ENCODE assay signal across 8 cellular contexts in genomic region chr15:34987982-34988873, GRCh38. TPM values are rescaled to one million over a fixed set of nuclear protein-coding genes. Genes with fewer than 3 reads are reported as not detected.
A peak's percentile ranks its signal among the peaks of the same experiment; 100 is the strongest.
DNase-seq lines count a peak whose midpoint lies in the region; ATAC-seq, FAIRE-seq and TF ChIP-seq lines count a peak whose summit lies in the region.

Gene ZNF770, minus strand, starts transcription at chr15:34988287. Its CDS starts 4,853 bp downstream, at chr15:34983434.

- 0% methylated on average over 47 of the region's 63 CpGs for WGBS in A549 (ENCODE audit: missing lambda C conversion rate)

- peaks cover 28% of the 10 kb centered on the region for H3K4me1 ChIP-seq in A549

- no peaks in the 10 kb centered on the region for H3K9me3 Mint-ChIP-seq in activated B cell treated with CpG ODN at 0.5 μM for 24 hours

- peak within 1 kb of the TSS; percentile 96 for H3K4me3 ChIP-seq in A549
- peak within 1 kb of the TSS; percentile 82 to 89 for H3K4me3 ChIP-seq in cardiac fibroblast (replicated peaks in 1 of 2; ENCODE audit: low read depth in 2 of 2, low read length in 2 of 2)

- no peak for FAIRE-seq in A549 (lab: Jason Lieb, UNC)

- peak within 1 kb of the TSS; percentile 88 for H3K4me2 ChIP-seq in A549

- CTCF ChIA-PET in A549 (lab: Yijun Ruan, JAX): interaction anchor here (0.6 to 2.6 kb wide), 3 partner anchors 13 to 18 kb away, joined by 3 to 15 read pairs (median 9); partner anchors contain the start of gene AQR
- CTCF ChIA-PET in activated B cell treated with CpG ODN at 0.5 μM for 24 hours (lab: Charles Lee): interaction anchor here (1.3 to 4.8 kb wide), 2 partner anchors 12 to 19 kb away, joined by 5 to 31 read pairs; partner anchors contain the start of gene AQR

- no peak for TF ChIP-seq RAD21 in A549 (conservative IDR thresholded peaks at IDR 0.05 in 1 of 2, IDR thresholded peaks at IDR 0.05 in 1 of 2)

- POLR2A ChIA-PET in A549 (lab: Yijun Ruan, JAX): interaction anchor here (0.6 to 3.0 kb wide), 18 partner anchors 11 to 1021 kb away, joined by 3 to 104 read pairs (median 4); partner anchors contain the start of genes AQR and SLC12A6
- POLR2A ChIA-PET in activated B cell treated with CpG ODN at 0.5 μM for 24 hours (lab: Charles Lee): interaction anchor here (0.7 to 6.2 kb wide), 15 partner anchors 11 to 886 kb away, joined by 3 to 176 read pairs (median 3); partner anchors contain the start of genes AQR, DPH6, EMC7 and GOLGA8B

- H3K4me3 Mint-ChIP-seq in activated B cell treated with CpG ODN at 0.5 μM for 24 hours: peak within 1 kb of the TSS; percentile 98

- no peaks in the 10 kb centered on the region for H3K9me3 ChIP-seq in A549

- peaks cover 28% of the 10 kb centered on the region for H3K36me3 Mint-ChIP-seq in activated B cell treated with CpG ODN at 0.5 μM for 24 hours (ENCODE audit: low read depth)

- peak; percentile 98 for TF ChIP-seq POLR2A in A549 (IDR thresholded peaks at IDR 0.05; ENCODE audit: low read length)

- ATAC-seq in A549 (peak; percentile 89 to 94), GM18867 (IDR thresholded peaks at IDR 0.05; ENCODE audit: unreplicated experiment) (peak; percentile 75), HG03097 (IDR thresholded peaks at IDR 0.05; ENCODE audit: low FRiP score, unreplicated experiment) (peak; percentile 89), activated B cell treated with CpG ODN at 0.5 μM for 24 hours (ENCODE audit: low read depth) (peak; percentile 85)

- TF ChIP-seq EP300 in A549 (IDR thresholded peaks at IDR 0.05): no peak

- H3K27ac Mint-ChIP-seq in activated B cell treated with CpG ODN at 0.5 μM for 24 hours: peak within 1 kb of the TSS; percentile 98

- no peaks in the 10 kb centered on the region for H3K27me3 Mint-ChIP-seq in activated B cell treated with CpG ODN at 0.5 μM for 24 hours

- H3K27ac ChIP-seq in A549: peak within 1 kb of the TSS; percentile 95 to 98

- intact Hi-C loops in activated B cell treated with CpG ODN at 0.5 μM for 24 hours (cut with micrococcal nuclease): loop anchor here (1.0 to 10.0 kb wide), 9 partner anchors 19 to 1591 kb away; partner anchors contain the start of genes AQR, AVEN, CDIN1 and GOLGA8B

- peak; percentile 87 to 89 for DNase-seq in A549 (ENCODE audit: low read depth in 1 of 2, low spot score in 1 of 2)
- peak; percentile 56 for DNase-seq in NCI-H2196 (lab: John Stamatoyannopoulos, UW; ENCODE audit: unreplicated experiment)
- DNase-seq in activated B cell treated with CpG ODN at 0.5 μM for 24 hours: peak; percentile 92
- DNase-seq in cardiac fibroblast (ENCODE audit: low read depth in 2 of 2): peak; percentile 79 to 81
- peak; percentile 76 for DNase-seq in iris pigment epithelial cell (ENCODE audit: low read depth)
- peak; percentile 67 to 77 for DNase-seq in stimulated activated CD4-positive, alpha-beta T cell treated with anti-CD3 and anti-CD28 coated beads, Interleukin-12 subunit alpha, Interleukin-12 subunit beta, amount 100 ng/mL, for 24 hours (ENCODE audit: low read depth in 2 of 2)

- H3K4me1 Mint-ChIP-seq in activated B cell treated with CpG ODN at 0.5 μM for 24 hours: peaks cover 37% of the 10 kb centered on the region

- TF ChIP-seq CTCF in A549 (IDR thresholded peaks at IDR 0.05) (no peak), activated B cell treated with CpG ODN at 0.5 μM for 24 hours (IDR thresholded peaks at IDR 0.05) (no peak), cardiac fibroblast (IDR thresholded peaks at IDR 0.05; ENCODE audit: low read depth, low read length) (no peak)

TF ChIP-seq in A549, 52 proteins besides CTCF, POLR2A, EP300 and RAD21 (continues in another document):
- TF ChIP-seq ZFP36 (IDR thresholded peaks at IDR 0.05; ENCODE audit: borderline replicate concordance, partially characterized antibody) (no peak), ZNF302 (CRISPR knock-in tag; IDR thresholded peaks at IDR 0.05) (no peak), FOXS1 (CRISPR knock-in tag; IDR thresholded peaks at IDR 0.05) (0 out of 2 replicates have a peak, but pooled peaks have one; percentile 8), TP53 (CRISPR knock-in tag; IDR thresholded peaks at IDR 0.05) (no peak; the same call in 1 of the 2 replicates), EHMT2 (IDR thresholded peaks at IDR 0.05; ENCODE audit: low read depth) (no peak), HES2 (IDR thresholded peaks at IDR 0.05) (no peak), TFCP2L1 (CRISPR knock-in tag; IDR thresholded peaks at IDR 0.05) (no peak), PHF8 (IDR thresholded peaks at IDR 0.05; ENCODE audit: borderline replicate concordance, low read depth) (peak; percentile 85; the same call in 1 of the 2 replicates), BCL3 (IDR thresholded peaks at IDR 0.05) (peak; percentile 90), JUN (IDR thresholded peaks at IDR 0.05) (peak; percentile 83 to 98; a peak in 4 of 5 replicates), EHF (CRISPR knock-in tag; IDR thresholded peaks at IDR 0.05) (no peak), FOSB (CRISPR knock-in tag; IDR thresholded peaks at IDR 0.05) (no peak), CBX8 (IDR thresholded peaks at IDR 0.05) (no peak), NPAS2 (CRISPR knock-in tag; IDR thresholded peaks at IDR 0.05; ENCODE audit: borderline replicate concordance) (no peak), RCOR1 (IDR thresholded peaks at IDR 0.05; ENCODE audit: low read depth, low read length) (no peak), PBX3 (IDR thresholded peaks at IDR 0.05) (0 out of 2 replicates have a peak, but pooled peaks have one; percentile 65), MAFK (IDR thresholded peaks at IDR 0.05; ENCODE audit: partially characterized antibody) (peak; percentile 86), CEBPB (IDR thresholded peaks at IDR 0.05) (0 out of 4 replicates have a peak, but pooled peaks of 1 of the 2 experiments have one; percentile 12), MAZ (IDR thresholded peaks at IDR 0.05; ENCODE audit: borderline replicate concordance, low read depth, low read length) (peak; percentile 69; the same call in 1 of the 2 replicates), USF2 (IDR thresholded peaks at IDR 0.05) (no peak), CBX2 (IDR thresholded peaks at IDR 0.05; ENCODE audit: borderline replicate concordance, low read depth) (no peak), RFX5 (IDR thresholded peaks at IDR 0.05) (peak; percentile 45), SREBF2 (IDR thresholded peaks at IDR 0.05) (no peak), CHD2 (IDR thresholded peaks at IDR 0.05; ENCODE audit: low read length, partially characterized antibody) (no peak), FOSL2 (IDR thresholded peaks at IDR 0.05) (no peak), FOSL2 (CRISPR knock-in tag; IDR thresholded peaks at IDR 0.05) (peak; percentile 30; the same call in 1 of the 2 replicates), ZSCAN20 (CRISPR knock-in tag; IDR thresholded peaks at IDR 0.05) (no peak), RARB (CRISPR knock-in tag; IDR thresholded peaks at IDR 0.05) (no peak), HOXB13 (CRISPR knock-in tag; IDR thresholded peaks at IDR 0.05; ENCODE audit: low read depth) (no peak), KDM1A (IDR thresholded peaks at IDR 0.05; ENCODE audit: low read depth) (no peak), ZC3H11A (IDR thresholded peaks at IDR 0.05) (no peak), GATA3 (IDR thresholded peaks at IDR 0.05; ENCODE audit: borderline replicate concordance) (peak; percentile 44; the same call in 1 of the 2 replicates), BHLHE40 (IDR thresholded peaks at IDR 0.05; ENCODE audit: low read depth, low read length) (no peak)

RNA-seq across cellular contexts. Expression of gene ZNF770, which starts in this region (rescaled TPM):
- polyA plus RNA-seq in A549 (2011; rRNA removed) (46.2 and 49.0 TPM in 2 replicates), A549 (2017; fragmentation: RNase III; extraction: RNeasy Plus Mini Kit Qiagen cat#74134 plus additional on column Dnase treatment) (23.8 to 25.1 TPM (median 24.9 TPM) in 3 replicates)
- 4.2 and 5.0 TPM in 2 replicates for polyA plus RNA-seq in A549 (2012; cell fraction: cytosol; rRNA removed)
- polyA plus RNA-seq in A549 (2012; cell fraction: nucleus; rRNA removed): 2.0 and 3.3 TPM in 2 replicates
- 21.1 and 33.6 TPM in 2 replicates for polyA minus RNA-seq in A549 (2011; rRNA and poly(A)+ RNA removed)
- 46.8 TPM in 2 replicates for total RNA-seq in activated B cell treated with CpG ODN at 0.5 μM for 24 hours

Comparison
In these comparisons a context has a peak if more than half of its experiments do, and no peak if none do; other contexts are left out.
1. Peak in every context shown above with its lines: DNase-seq, ATAC-seq, H3K4me3 ChIP-seq and H3K27ac ChIP-seq.